8 cellular contexts compared by ENCODE assay signal in genomic region chr10:14604181-14605142, GRCh38.
A peak's percentile ranks its signal among the peaks of the same experiment; 100 is the strongest.
DNase-seq lines count a peak whose midpoint lies in the region; ATAC-seq and TF ChIP-seq lines count a peak whose summit lies in the region.

No MANE protein-coding gene starts in this region.

- H3K36me3 ChIP-seq in CD4-positive, CD25-positive, alpha-beta regulatory T cell (ENCODE audit: control insufficient read depth, insufficient read depth, low read length): peaks cover 21% of the 10 kb centered on the region
- H3K36me3 ChIP-seq in gastroesophageal sphincter: no peaks in the 10 kb centered on the region
- peaks cover 15% of the 10 kb centered on the region for H3K36me3 ChIP-seq in neuron (ENCODE audit: insufficient read depth, low read length)
- peaks cover 2% of the 10 kb centered on the region for H3K36me3 ChIP-seq in suprapubic skin

- peaks cover 54% of the 10 kb centered on the region for H3K4me1 ChIP-seq in CD4-positive, CD25-positive, alpha-beta regulatory T cell (ENCODE audit: control insufficient read depth, insufficient read depth, low read length, poor library complexity, severe bottlenecking)
- peaks cover 0 to 34% (median 4%) of the 10 kb centered on the region in 3 donors for H3K4me1 ChIP-seq in gastroesophageal sphincter
- peaks cover 27% of the 10 kb centered on the region for H3K4me1 ChIP-seq in neuron (ENCODE audit: insufficient read depth, low read length)
- H3K4me1 ChIP-seq in suprapubic skin: peaks cover 36% of the 10 kb centered on the region

- TF ChIP-seq POLR2A in gastroesophageal sphincter (IDR thresholded peaks at IDR 0.05) (peak; percentile 31 to 33), suprapubic skin (IDR thresholded peaks at IDR 0.05) (peak in 1 of 2 donors; percentile 58)

- DNase-seq in CD4-positive, CD25-positive, alpha-beta regulatory T cell: peak; percentile 64 to 75 (median 69)
- peak; percentile 83 for DNase-seq in RPMI7951 (ENCODE audit: low read depth)
- DNase-seq in activated naive CD4-positive, alpha-beta T cell treated with anti-CD3 and anti-CD28 coated beads, Interleukin-2, amount 10 ng/mL, durations not matched to agents 7 days and 5 days: peak; percentile 78
- DNase-seq in suprapubic skin (ENCODE audit: low spot score in 2 of 2): peak; percentile 79 to 85

- H3K27me3 Mint-ChIP-seq in CD4-positive, CD25-positive, alpha-beta regulatory T cell: no peaks in the 10 kb centered on the region
- H3K27me3 Mint-ChIP-seq in activated naive CD4-positive, alpha-beta T cell treated with anti-CD3 and anti-CD28 coated beads, Interleukin-2, amount 10 ng/mL, durations not matched to agents 7 days and 5 days: no peaks in the 10 kb centered on the region

- peak overlapping the region; percentile 80 for H3K27ac ChIP-seq in CD4-positive, CD25-positive, alpha-beta regulatory T cell (ENCODE audit: insufficient read depth, low read length, poor library complexity, severe bottlenecking)
- peak overlapping the region in 3 of 4 donors; percentile 76 to 83 (median 82) for H3K27ac ChIP-seq in gastroesophageal sphincter
- peak overlapping the region; percentile 69 for H3K27ac ChIP-seq in suprapubic skin

- H3K4me3 Mint-ChIP-seq in CD4-positive, CD25-positive, alpha-beta regulatory T cell: peak overlapping the region; percentile 90 to 100 (median 94)
- peak overlapping the region; percentile 97 for H3K4me3 Mint-ChIP-seq in activated naive CD4-positive, alpha-beta T cell treated with anti-CD3 and anti-CD28 coated beads, Interleukin-2, amount 10 ng/mL, durations not matched to agents 7 days and 5 days

- no peaks in the 10 kb centered on the region for H3K9me3 ChIP-seq in CD4-positive, CD25-positive, alpha-beta regulatory T cell (ENCODE audit: control insufficient read depth in 2 of 2, low read length in 2 of 2)
- no peaks in the 10 kb centered on the region for H3K9me3 ChIP-seq in gastroesophageal sphincter
- H3K9me3 ChIP-seq in neuron (ENCODE audit: low read length): no peaks in the 10 kb centered on the region
- no peaks in the 10 kb centered on the region for H3K9me3 ChIP-seq in suprapubic skin

- H2AFZ ChIP-seq in neuron (ENCODE audit: low read depth, low read length): peak overlapping the region; percentile 95

- H3K27me3 ChIP-seq in CD4-positive, CD25-positive, alpha-beta regulatory T cell (ENCODE audit: control insufficient read depth, insufficient read depth, low read length): no peaks in the 10 kb centered on the region
- H3K27me3 ChIP-seq in gastroesophageal sphincter (no peaks in the 10 kb centered on the region), neuron (ENCODE audit: insufficient read depth, low read length) (peaks cover 6% of the 10 kb centered on the region), suprapubic skin (no peaks in the 10 kb centered on the region)

- H3K27ac Mint-ChIP-seq in CD4-positive, CD25-positive, alpha-beta regulatory T cell: peak overlapping the region; percentile 90 to 99 (median 93)
- H3K27ac Mint-ChIP-seq in activated naive CD4-positive, alpha-beta T cell treated with anti-CD3 and anti-CD28 coated beads, Interleukin-2, amount 10 ng/mL, durations not matched to agents 7 days and 5 days: peak overlapping the region; percentile 86

- peak; percentile 65 to 71 for ATAC-seq in CD4-positive, CD25-positive, alpha-beta regulatory T cell (ENCODE audit: low read depth in 2 of 2)
- peak; percentile 40 for ATAC-seq in GM19395 (IDR thresholded peaks at IDR 0.05; ENCODE audit: unreplicated experiment)
- peak; percentile 34 for ATAC-seq in HG03565 (IDR thresholded peaks at IDR 0.05; ENCODE audit: unreplicated experiment)
- ATAC-seq in gastroesophageal sphincter: peak; percentile 96

- H3K4me3 ChIP-seq in CD4-positive, CD25-positive, alpha-beta regulatory T cell (ENCODE audit: low read depth, low read length): peak overlapping the region; percentile 93
- H3K4me3 ChIP-seq in gastroesophageal sphincter (peak overlapping the region; percentile 51 to 70), neuron (ENCODE audit: low read length) (peak overlapping the region; percentile 72), suprapubic skin (peak overlapping the region; percentile 73)

- H3K36me3 Mint-ChIP-seq in CD4-positive, CD25-positive, alpha-beta regulatory T cell: peaks cover 23% of the 10 kb centered on the region
- peaks cover 33% of the 10 kb centered on the region for H3K36me3 Mint-ChIP-seq in activated naive CD4-positive, alpha-beta T cell treated with anti-CD3 and anti-CD28 coated beads, Interleukin-2, amount 10 ng/mL, durations not matched to agents 7 days and 5 days

- TF ChIP-seq CTCF in gastroesophageal sphincter (IDR thresholded peaks at IDR 0.05) (no peak), suprapubic skin (IDR thresholded peaks at IDR 0.05) (no peak)

- no peaks in the 10 kb centered on the region for H3K9me3 Mint-ChIP-seq in CD4-positive, CD25-positive, alpha-beta regulatory T cell
- peaks cover 3% of the 10 kb centered on the region for H3K9me3 Mint-ChIP-seq in activated naive CD4-positive, alpha-beta T cell treated with anti-CD3 and anti-CD28 coated beads, Interleukin-2, amount 10 ng/mL, durations not matched to agents 7 days and 5 days

- no peak for TF ChIP-seq EP300 in gastroesophageal sphincter (IDR thresholded peaks at IDR 0.05)
- no peak for TF ChIP-seq EP300 in suprapubic skin (IDR thresholded peaks at IDR 0.05)

- H3K4me1 Mint-ChIP-seq in CD4-positive, CD25-positive, alpha-beta regulatory T cell: peaks cover 14 to 60% (median 43%) of the 10 kb centered on the region in 4 donors
- peaks cover 51% of the 10 kb centered on the region for H3K4me1 Mint-ChIP-seq in activated naive CD4-positive, alpha-beta T cell treated with anti-CD3 and anti-CD28 coated beads, Interleukin-2, amount 10 ng/mL, durations not matched to agents 7 days and 5 days

- CTCF ChIA-PET in activated naive CD4-positive, alpha-beta T cell treated with anti-CD3 and anti-CD28 coated beads, Interleukin-2, amount 10 ng/mL, durations not matched to agents 7 days and 5 days (lab: Charles Lee): interaction anchor here (1.7 kb wide), 1 partner anchor 219 kb away, joined by 5 read pairs; no protein-coding TSS in a partner anchor

- WGBS in gastroesophageal sphincter (ENCODE audit: low coverage in 1 of 2), 2 donors: 0 to 1% methylated on average over 2 to 17 of the region's 94 CpGs
- WGBS in suprapubic skin: 1% methylated on average over 17 of the region's 94 CpGs

Comparison
In these comparisons a context has a peak if more than half of its experiments do, and no peak if none do; other contexts are left out.
1. Peak in every context shown above with its lines: DNase-seq, ATAC-seq, H3K4me3 ChIP-seq and H3K27ac ChIP-seq.
2. ATAC-seq: peak in every context shown above with its lines; median percentile 96 in gastroesophageal sphincter; 68 in CD4-positive, CD25-positive, alpha-beta regulatory T cell; 40 in GM19395; 34 in HG03565.